8 cellular contexts compared by ENCODE assay signal in genomic region chr1:26471498-26472329, GRCh38.
A peak's percentile ranks its signal among the peaks of the same experiment; 100 is the strongest.
DNase-seq lines count a peak whose midpoint lies in the region; TF ChIP-seq lines count a peak whose summit lies in the region.

No MANE protein-coding gene starts in this region.

- H3K27ac ChIP-seq in layer of hippocampus (ENCODE audit: low read depth, low read length): peak overlapping the region; percentile 99

- DNase-seq in GM03348 (ENCODE audit: low spot score) (peak; percentile 67), HCEC 1CT (peak; percentile 71), NCI-H1092 (lab: John Stamatoyannopoulos, UW) (peak; percentile 85), T1000 (lab: John Stamatoyannopoulos, UW) (peak; percentile 75), choroid plexus epithelial cell (ENCODE audit: low read depth) (peak; percentile 81)
- DNase-seq in stimulated activated CD4-positive, alpha-beta T cell treated with anti-CD3 and anti-CD28 coated beads, Interleukin-1b, Interleukin-23, amount 100 ng/mL, for 48 hours: peak; percentile 44
- no peak for DNase-seq in central memory CD4-positive, alpha-beta T cell

- TF ChIP-seq CTCF in choroid plexus epithelial cell (conservative IDR thresholded peaks at IDR 0.05; ENCODE audit: low read depth, low read length): no peak

- H3K4me3 ChIP-seq in choroid plexus epithelial cell (ENCODE audit: low read depth, low read length): peak overlapping the region; percentile 81

- no peaks in the 10 kb centered on the region for H3K27me3 ChIP-seq in layer of hippocampus (ENCODE audit: control insufficient read depth, insufficient read depth, low read length)
